Comparison of ENCODE assay signal across 10 cellular contexts in the genomic region with DNA sequence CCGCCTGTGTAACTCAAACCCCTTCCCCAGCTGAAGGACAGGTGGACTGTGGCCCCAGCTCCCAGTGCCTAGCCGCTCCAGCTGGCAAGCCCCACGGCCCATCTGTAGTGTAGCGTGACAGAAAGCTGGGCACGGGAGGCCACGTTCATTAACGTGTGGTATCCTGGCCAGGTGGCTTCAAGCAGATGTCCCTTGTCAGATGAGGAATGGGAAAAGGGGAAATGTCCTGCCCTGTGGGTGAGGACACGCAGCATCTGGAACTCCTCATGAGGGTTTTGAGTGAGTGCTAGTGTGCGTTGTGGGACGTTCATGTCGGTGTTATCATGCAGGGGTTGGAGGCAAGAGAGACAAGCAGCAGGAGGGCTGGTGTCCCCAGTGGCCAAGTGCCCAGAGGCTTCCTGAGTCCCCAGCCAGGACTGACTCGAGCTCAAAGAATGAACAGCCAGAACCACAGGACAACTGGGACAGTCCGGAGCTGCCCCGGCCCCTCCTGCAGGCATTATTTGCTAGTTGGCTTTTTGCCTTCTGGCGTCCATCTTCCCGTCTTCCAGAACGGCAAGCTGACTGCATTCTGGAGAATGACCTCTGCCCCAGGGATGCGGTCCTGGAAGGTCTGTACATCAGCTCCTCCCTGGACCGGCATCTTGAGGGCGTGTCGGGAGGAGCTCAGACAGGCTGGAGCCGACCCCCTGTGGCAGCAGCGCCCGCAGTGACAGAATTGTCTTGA. TPM values are rescaled to one million over a fixed set of nuclear protein-coding genes. Genes with fewer than 3 reads are reported as not detected.
A peak's percentile ranks its signal among the peaks of the same experiment; 100 is the strongest.
DNase-seq lines count a peak whose midpoint lies in the region; ATAC-seq and TF ChIP-seq lines count a peak whose summit lies in the region.
"Had no signal": no experiment of that assay in that cellular context is flagged by ENCODE, and none has a peak within 500 bp of the region (broad histone marks: within the 10 kb centered on the region; RNA-seq: fewer than 3 reads in every experiment).

No MANE protein-coding gene starts in this region.

- peak; percentile 19 for DNase-seq in GM13976 (ENCODE audit: low spot score)
- DNase-seq in SHP77 treated with DMSO at 0.1 percent for 48 hours (lab: John Stamatoyannopoulos, UW), result peak; percentile 43
- peak; percentile 63 for DNase-seq in left cardiac atrium
- DNase-seq in ureter (ENCODE audit: low spot score), result no peak
- no peak for DNase-seq in activated CD4-positive, alpha-beta memory T cell treated with anti-CD3 and anti-CD28 coated beads, Interleukin-2, amount 10 ng/mL, durations not matched to agents 7 days and 5 days
- DNase-seq in CD8-positive, alpha-beta memory T cell, result no peak
- no peak for DNase-seq in NCI-H1048 (lab: John Stamatoyannopoulos, UW)
- DNase-seq: amniotic stem cell had no signal

- H3K36me3 Mint-ChIP-seq in activated CD4-positive, alpha-beta memory T cell treated with anti-CD3 and anti-CD28 coated beads, Interleukin-2, amount 10 ng/mL, durations not matched to agents 7 days and 5 days (ENCODE audit: low read depth), result peaks cover 37% of the 10 kb centered on the region
- H3K36me3 Mint-ChIP-seq in CD8-positive, alpha-beta memory T cell, result peaks cover 0 to 68% (median 3%) of the 10 kb centered on the region in 3 donors

- no peaks in the 10 kb centered on the region for H3K27me3 ChIP-seq in skeletal muscle satellite cell (ENCODE audit: control insufficient read depth, insufficient read depth, low read length)
- H3K27me3 ChIP-seq in CD8-positive, alpha-beta memory T cell (ENCODE audit: insufficient read depth, low read length, poor library complexity, severe bottlenecking), result no peaks in the 10 kb centered on the region

- peak; percentile 72 for ATAC-seq in left cardiac atrium

- in situ Hi-C loops in GM13976 (cut with MboI; ENCODE audit: low sequenced_read_pairs, unreplicated experiment), result no loop called here

- no peaks in the 10 kb centered on the region for H3K9me3 ChIP-seq in skeletal muscle satellite cell (replicated peaks; ENCODE audit: low read length)
- H3K9me3 ChIP-seq in CD8-positive, alpha-beta memory T cell (ENCODE audit: low read length), result no peaks in the 10 kb centered on the region

- no peak for TF ChIP-seq CTCF in GM13976 (IDR thresholded peaks at IDR 0.05; ENCODE audit: borderline replicate concordance, control extremely low read depth, extremely low read depth, insufficient read depth, missing control alignments)

- H3K4me2 ChIP-seq in skeletal muscle satellite cell (ENCODE audit: low read length), result peak overlapping the region; percentile 32

- intact Hi-C loops in left cardiac atrium (cut with DNase I), result loop anchor here in 1 of 2 donors (10.0 kb wide), 1 partner anchor 232 kb away; no protein-coding TSS in a partner anchor

- H3K4me1 Mint-ChIP-seq in activated CD4-positive, alpha-beta memory T cell treated with anti-CD3 and anti-CD28 coated beads, Interleukin-2, amount 10 ng/mL, durations not matched to agents 7 days and 5 days, result peaks cover 21% of the 10 kb centered on the region
- H3K4me1 Mint-ChIP-seq in CD8-positive, alpha-beta memory T cell, result peaks cover 11 to 19% (median 14%) of the 10 kb centered on the region in 3 donors

- peak overlapping the region; percentile 33 for H3K9ac ChIP-seq in skeletal muscle satellite cell (ENCODE audit: low read depth, low read length)

- no peak overlapping the region for H3K4me3 Mint-ChIP-seq in activated CD4-positive, alpha-beta memory T cell treated with anti-CD3 and anti-CD28 coated beads, Interleukin-2, amount 10 ng/mL, durations not matched to agents 7 days and 5 days
- H3K4me3 Mint-ChIP-seq in CD8-positive, alpha-beta memory T cell, result no peak overlapping the region

- H3K27me3 Mint-ChIP-seq in activated CD4-positive, alpha-beta memory T cell treated with anti-CD3 and anti-CD28 coated beads, Interleukin-2, amount 10 ng/mL, durations not matched to agents 7 days and 5 days, result no peaks in the 10 kb centered on the region
- H3K27me3 Mint-ChIP-seq in CD8-positive, alpha-beta memory T cell, result peaks cover 0 to 1% of the 10 kb centered on the region in 2 donors

- no peaks in the 10 kb centered on the region for H3K9me3 Mint-ChIP-seq in activated CD4-positive, alpha-beta memory T cell treated with anti-CD3 and anti-CD28 coated beads, Interleukin-2, amount 10 ng/mL, durations not matched to agents 7 days and 5 days
- H3K9me3 Mint-ChIP-seq in CD8-positive, alpha-beta memory T cell, result no peaks in the 10 kb centered on the region

- H3K4me3 ChIP-seq in skeletal muscle satellite cell (ENCODE audit: low read length), result no peak overlapping the region
- H3K4me3 ChIP-seq in CD8-positive, alpha-beta memory T cell (ENCODE audit: low read length), result no peak overlapping the region
- H3K4me3 ChIP-seq: SK-N-MC had no signal

- no peak overlapping the region for H3K27ac ChIP-seq in CD8-positive, alpha-beta memory T cell (ENCODE audit: low read depth, low read length)
- H3K27ac ChIP-seq: SK-N-MC had no signal

- POLR2A ChIA-PET in activated CD4-positive, alpha-beta memory T cell treated with anti-CD3 and anti-CD28 coated beads, Interleukin-2, amount 10 ng/mL, durations not matched to agents 7 days and 5 days (lab: Charles Lee), result interaction anchor here (0.8 to 2.9 kb wide), 9 partner anchors 7 to 94 kb away, joined by 3 to 14 read pairs (median 3); a partner anchor contains a TSS
- POLR2A ChIA-PET in CD8-positive, alpha-beta memory T cell (lab: Charles Lee), result interaction anchor here (0.6 kb wide), 1 partner anchor 138 kb away, joined by 4 read pairs; no protein-coding TSS in a partner anchor

- CTCF ChIA-PET in activated CD4-positive, alpha-beta memory T cell treated with anti-CD3 and anti-CD28 coated beads, Interleukin-2, amount 10 ng/mL, durations not matched to agents 7 days and 5 days (lab: Charles Lee), result interaction anchor here (1.2 to 2.6 kb wide), 3 partner anchors 8 to 96 kb away, joined by 3 to 14 read pairs (median 4); no protein-coding TSS in a partner anchor
- CTCF ChIA-PET in CD8-positive, alpha-beta memory T cell (lab: Charles Lee), result interaction anchor here (2.6 kb wide), 1 partner anchor 12 kb away, joined by 8 read pairs; no protein-coding TSS in a partner anchor

- peaks cover 27% of the 10 kb centered on the region for H3K4me1 ChIP-seq in skeletal muscle satellite cell (ENCODE audit: control insufficient read depth, insufficient read depth, low read length)
- H3K4me1 ChIP-seq in CD8-positive, alpha-beta memory T cell (ENCODE audit: insufficient read depth, low read length), result no peaks in the 10 kb centered on the region

- H3K27ac Mint-ChIP-seq in activated CD4-positive, alpha-beta memory T cell treated with anti-CD3 and anti-CD28 coated beads, Interleukin-2, amount 10 ng/mL, durations not matched to agents 7 days and 5 days, result no peak overlapping the region
- H3K27ac Mint-ChIP-seq in CD8-positive, alpha-beta memory T cell, result peak overlapping the region in 2 of 8 donors; percentile 6 to 88

- H3K36me3 ChIP-seq in skeletal muscle satellite cell (ENCODE audit: insufficient read depth, low read length), result peaks cover 22% of the 10 kb centered on the region
- no peaks in the 10 kb centered on the region for H3K36me3 ChIP-seq in CD8-positive, alpha-beta memory T cell (ENCODE audit: insufficient read depth, low read length)

RNA-seq across cellular contexts. Expression of a gene that starts 19.3 kb away (rescaled TPM):
- total RNA-seq in left cardiac atrium (1 to 10 TPM; 3.0 to 4.2 TPM), ureter (13.9 TPM)
- 1.5 and 2.0 TPM in 2 replicates for total RNA-seq in skeletal muscle satellite cell (2012; rRNA removed)
- total RNA-seq in activated CD4-positive, alpha-beta memory T cell treated with anti-CD3 and anti-CD28 coated beads, Interleukin-2, amount 10 ng/mL, durations not matched to agents 7 days and 5 days, result 10 to 100 TPM; 12.7 to 14.3 TPM
- total RNA-seq in CD8-positive, alpha-beta memory T cell, result 10 to 100 TPM in 1 of 2 experiments, 1 to 10 TPM in 1; 9.1 to 10.8 TPM
- polyA plus RNA-seq in CD8-positive, alpha-beta memory T cell, result 5.6 TPM

RNA-seq across cellular contexts. Expression of a gene that starts 45.9 kb away (rescaled TPM):
- total RNA-seq in left cardiac atrium, result 10 to 100 TPM; 31.5 to 32.6 TPM
- 95.6 and 107 TPM in 2 replicates for total RNA-seq in skeletal muscle satellite cell (2012; rRNA removed)
- total RNA-seq in ureter, result 66.1 TPM
- 100 to 1,000 TPM; 100 to 106 TPM for total RNA-seq in activated CD4-positive, alpha-beta memory T cell treated with anti-CD3 and anti-CD28 coated beads, Interleukin-2, amount 10 ng/mL, durations not matched to agents 7 days and 5 days
- 100 to 1,000 TPM; 103 to 114 TPM for total RNA-seq in CD8-positive, alpha-beta memory T cell
- 132 TPM for polyA plus RNA-seq in CD8-positive, alpha-beta memory T cell

Comparison
In these comparisons a context has a peak if more than half of its experiments do, and no peak if none do; other contexts are left out.
1. DNase-seq: peak in GM13976 (single experiment), SHP77 treated with DMSO at 0.1 percent for 48 hours (single experiment) and left cardiac atrium (single experiment); none in ureter (single experiment), activated CD4-positive, alpha-beta memory T cell treated with anti-CD3 and anti-CD28 coated beads, Interleukin-2, amount 10 ng/mL, durations not matched to agents 7 days and 5 days (single experiment), CD8-positive, alpha-beta memory T cell (0 of 5) and NCI-H1048 (single experiment).